Comparison of ENCODE assay signal across 8 cellular contexts in genomic region chr4:176320340-176320975, GRCh38. TPM values are rescaled to one million over a fixed set of nuclear protein-coding genes. Genes with fewer than 3 reads are reported as not detected.
DNase-seq lines count a peak whose midpoint lies in the region; ATAC-seq and TF ChIP-seq lines count a peak whose summit lies in the region.

No MANE protein-coding gene starts in this region.

- peaks cover 3% of the 10 kb centered on the region for H3K27me3 Mint-ChIP-seq in neural progenitor cell (ENCODE audit: insufficient read depth, low read depth)

- no peaks in the 10 kb centered on the region for H3K9me3 ChIP-seq in neural progenitor cell (ENCODE audit: low read depth)
- no peaks in the 10 kb centered on the region for H3K9me3 ChIP-seq in stomach

- peak; percentile 88 for DNase-seq in D341Med (ENCODE audit: low spot score)
- peak; percentile 46 for DNase-seq in HS-5 (ENCODE audit: low read depth)
- DNase-seq in RPMI7951 (ENCODE audit: low read depth) = peak; percentile 84
- DNase-seq in activated effector memory CD4-positive, alpha-beta T cell treated with Interleukin-2 at 50 U/mL for 16 hours = peak; percentile 86
- DNase-seq in fibroblast of villous mesenchyme (ENCODE audit: low read depth) = peak; percentile 85
- DNase-seq in neural progenitor cell (ENCODE audit: low spot score) = peak; percentile 77
- peak; percentile 91 for DNase-seq in stomach

- peaks cover 5% of the 10 kb centered on the region for H3K36me3 Mint-ChIP-seq in neural progenitor cell

- H3K27ac ChIP-seq in neural progenitor cell (peak overlapping the region; percentile 93), stomach (peak overlapping the region; percentile 96 to 99 (median 98))

- peak overlapping the region; percentile 80 for H3K9ac ChIP-seq in neural progenitor cell

- no peaks in the 10 kb centered on the region for H3K9me3 Mint-ChIP-seq in neural progenitor cell

- H4K20me1 ChIP-seq in neural progenitor cell (ENCODE audit: low read depth) = peaks cover 14% of the 10 kb centered on the region

- H3K79me2 ChIP-seq in neural progenitor cell (ENCODE audit: low read depth) = peaks cover 53% of the 10 kb centered on the region

- H3K27me3 ChIP-seq in neural progenitor cell = no peaks in the 10 kb centered on the region
- no peaks in the 10 kb centered on the region for H3K27me3 ChIP-seq in stomach

- H3K27ac Mint-ChIP-seq in neural progenitor cell = peak overlapping the region; percentile 44

- peaks cover 22% of the 10 kb centered on the region for H3F3A ChIP-seq in neural progenitor cell (ENCODE audit: low read depth)

- 0 to 1% (median 0%) methylated on average over 30 to 44 of the region's 44 CpGs for WGBS in stomach, 5 donors

- TF ChIP-seq CTCF in fibroblast of villous mesenchyme (IDR thresholded peaks at IDR 0.05; ENCODE audit: insufficient read depth, low read depth, low read length) (no peak), neural progenitor cell (IDR thresholded peaks at IDR 0.05) (no peak), stomach (IDR thresholded peaks at IDR 0.05) (no peak)

- H2AFZ ChIP-seq in neural progenitor cell (replicated peaks) = peak overlapping the region; percentile 87

- ATAC-seq in GM21360 (IDR thresholded peaks at IDR 0.05; ENCODE audit: unreplicated experiment) = peak; percentile 74

- no peak for TF ChIP-seq EP300 in stomach (IDR thresholded peaks at IDR 0.05)

- H3K4me1 ChIP-seq in neural progenitor cell (peaks cover 22% of the 10 kb centered on the region), stomach (peaks cover 10 to 52% (median 33%) of the 10 kb centered on the region in 4 donors)

- peak in 1 of 4 donors; percentile 12 for TF ChIP-seq POLR2A in stomach (IDR thresholded peaks at IDR 0.05)

- peaks cover 31% of the 10 kb centered on the region for H3K4me1 Mint-ChIP-seq in neural progenitor cell

- H3K36me3 ChIP-seq in neural progenitor cell (no peaks in the 10 kb centered on the region), stomach (no peaks in the 10 kb centered on the region)

- H3K4me2 ChIP-seq in neural progenitor cell = peak overlapping the region; percentile 90

- H3K4me3 Mint-ChIP-seq in neural progenitor cell = peak overlapping the region; percentile 89

- intact Hi-C loops in stomach (cut with DNase I; ENCODE audit: low total_unique reads) = no loop called here

- H3K4me3 ChIP-seq in fibroblast of villous mesenchyme (ENCODE audit: low read depth, low read length) (peak overlapping the region; percentile 70), neural progenitor cell (peak overlapping the region; percentile 97), stomach (peak overlapping the region; percentile 64 to 98 (median 86))

RNA-seq across cellular contexts. Expression of gene SPCS3, which starts 0.7 kb away (rescaled TPM):
- 60.4 and 62.4 TPM in 2 replicates for total RNA-seq in RPMI7951 (2014; rRNA removed; shearing (Covaris generic))
- total RNA-seq in fibroblast of villous mesenchyme (148 and 154 TPM in 2 replicates), neural progenitor cell (ENCODE audit: low replicate concordance) (84.4 and 128 TPM in 2 replicates), stomach (100 to 1,000 TPM in 1 of 5 donors, 10 to 100 TPM in 4; 32.1 to 224 (median 47.8) TPM)
- 10 to 100 TPM; 18.8 to 23.0 (median 20.5) TPM for polyA plus RNA-seq in stomach

RNA-seq across cellular contexts. Expression of gene ASB5, which starts 51.4 kb away (rescaled TPM):
- total RNA-seq in RPMI7951 (2014; rRNA removed; shearing (Covaris generic)) = not detected in 2 replicates
- total RNA-seq in fibroblast of villous mesenchyme = 1.3 and 7.4 TPM in 2 replicates
- not detected in 2 replicates for total RNA-seq in neural progenitor cell (ENCODE audit: low replicate concordance)
- total RNA-seq in stomach = 10 to 100 TPM in 2 of 5 donors, 1 to 10 TPM in 2, not detected in 1; 1.8 to 19.6 (median 6.2) TPM
- polyA plus RNA-seq in stomach = 1 to 10 TPM in 2 of 3 donors, not detected in 1; 2.0 to 2.2 TPM

Comparison
In these comparisons a context has a peak if more than half of its experiments do, and no peak if none do; other contexts are left out.
1. Peak in every context shown above with its lines: DNase-seq, ATAC-seq, H3K4me3 ChIP-seq and H3K27ac ChIP-seq.